In the genomic region with DNA sequence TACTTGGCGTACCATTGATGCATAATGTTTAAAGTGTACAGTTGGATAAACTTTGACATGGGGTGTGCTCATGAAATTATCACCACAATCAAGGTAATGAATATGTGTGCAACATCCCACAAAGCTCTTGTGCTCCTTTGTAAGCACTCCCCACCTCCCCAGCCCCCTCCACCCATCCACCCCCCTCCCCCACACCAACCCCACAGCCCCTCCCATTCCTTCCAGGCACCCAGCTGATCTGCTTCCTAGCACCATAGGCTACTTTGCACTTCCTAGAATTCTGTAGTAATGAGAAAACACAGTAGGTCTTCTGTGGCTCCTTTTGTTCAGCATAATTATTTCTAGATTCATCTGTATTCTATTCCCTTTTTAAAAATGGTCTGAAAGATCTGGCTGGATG, we compare ENCODE assay signal across 20 cellular contexts. TPM values are rescaled to one million over a fixed set of nuclear protein-coding genes. Genes with fewer than 3 reads are reported as not detected.
DNase-seq lines count a peak whose midpoint lies in the region; ATAC-seq lines count a peak whose summit lies in the region.
"Had no signal": no experiment of that assay in that cellular context is flagged by ENCODE, and none has a peak within 500 bp of the region (broad histone marks: within the 10 kb centered on the region; RNA-seq: fewer than 3 reads in every experiment).

No MANE protein-coding gene starts in this region.

- no peaks in the 10 kb centered on the region for H3K9me3 Mint-ChIP-seq in activated T-cell treated with anti-CD3 and anti-CD28 coated beads, Interleukin-2, amount 50 U/mL, for 4 hours
- H3K9me3 Mint-ChIP-seq in central memory CD8-positive, alpha-beta T cell, result no peaks in the 10 kb centered on the region
- no peaks in the 10 kb centered on the region for H3K9me3 Mint-ChIP-seq in stimulated activated effector memory CD8-positive, alpha-beta T cell treated with anti-CD3 and anti-CD28 coated beads, Interleukin-12 subunit alpha, Interleukin-12 subunit beta, amount 100 ng/mL, for 72 hours
- H3K9me3 Mint-ChIP-seq: IgD-negative memory B cell; stimulated activated naive B cell treated with anti-CD40 and anti-IgM and Interleukin-4, amounts not matched to agents 10 μg/mL and 1 μg/mL and 100 μg/mL, for 72 hours had no signal

- H3K4me1 Mint-ChIP-seq in activated T-cell treated with anti-CD3 and anti-CD28 coated beads, Interleukin-2, amount 50 U/mL, for 4 hours (ENCODE audit: low read depth), result peaks cover 93% of the 10 kb centered on the region
- H3K4me1 Mint-ChIP-seq in T-helper 17 cell, result peaks cover 77% of the 10 kb centered on the region
- H3K4me1 Mint-ChIP-seq in central memory CD8-positive, alpha-beta T cell, result peaks cover 92% of the 10 kb centered on the region
- H3K4me1 Mint-ChIP-seq in stimulated activated effector memory CD8-positive, alpha-beta T cell treated with anti-CD3 and anti-CD28 coated beads, Interleukin-12 subunit alpha, Interleukin-12 subunit beta, amount 100 ng/mL, for 72 hours, result peaks cover 93% of the 10 kb centered on the region

- peak overlapping the region; percentile 100 for H3K27ac Mint-ChIP-seq in T-helper 17 cell
- peak overlapping the region; percentile 69 for H3K27ac Mint-ChIP-seq in central memory CD8-positive, alpha-beta T cell (ENCODE audit: low read depth)
- peak overlapping the region; percentile 88 for H3K27ac Mint-ChIP-seq in stimulated activated effector memory CD8-positive, alpha-beta T cell treated with anti-CD3 and anti-CD28 coated beads, Interleukin-12 subunit alpha, Interleukin-12 subunit beta, amount 100 ng/mL, for 72 hours

- peaks cover 13% of the 10 kb centered on the region for H3K36me3 Mint-ChIP-seq in activated T-cell treated with anti-CD3 and anti-CD28 coated beads, Interleukin-2, amount 50 U/mL, for 4 hours (ENCODE audit: insufficient read depth)
- peaks cover 4% of the 10 kb centered on the region for H3K36me3 Mint-ChIP-seq in T-helper 17 cell (ENCODE audit: low read depth)
- H3K36me3 Mint-ChIP-seq in central memory CD8-positive, alpha-beta T cell (ENCODE audit: insufficient read depth), result peaks cover 46% of the 10 kb centered on the region
- peaks cover 87% of the 10 kb centered on the region for H3K36me3 Mint-ChIP-seq in stimulated activated effector memory CD8-positive, alpha-beta T cell treated with anti-CD3 and anti-CD28 coated beads, Interleukin-12 subunit alpha, Interleukin-12 subunit beta, amount 100 ng/mL, for 72 hours
- H3K36me3 Mint-ChIP-seq: IgD-negative memory B cell had no signal

- no peaks in the 10 kb centered on the region for H3K27me3 Mint-ChIP-seq in activated T-cell treated with anti-CD3 and anti-CD28 coated beads, Interleukin-2, amount 50 U/mL, for 4 hours (ENCODE audit: low read depth)
- H3K27me3 Mint-ChIP-seq in T-helper 17 cell, result no peaks in the 10 kb centered on the region
- no peaks in the 10 kb centered on the region for H3K27me3 Mint-ChIP-seq in central memory CD8-positive, alpha-beta T cell
- H3K27me3 Mint-ChIP-seq: IgD-negative memory B cell; stimulated activated naive B cell treated with anti-CD40 and anti-IgM and Interleukin-4, amounts not matched to agents 10 μg/mL and 1 μg/mL and 100 μg/mL, for 72 hours had no signal

- no peak for DNase-seq in activated T-cell treated with anti-CD3 and anti-CD28 coated beads, Interleukin-2, amount 50 U/mL, for 4 hours
- DNase-seq in activated T-cell treated with anti-CD3 and anti-CD28 coated beads for 4 hours (no peak), T-helper 17 cell (no peak), NCI-H187 (lab: John Stamatoyannopoulos, UW) (no peak), hippocampal formation (lab: John Stamatoyannopoulos, UW) (no peak)
- no peak for DNase-seq in central memory CD8-positive, alpha-beta T cell (ENCODE audit: low spot score in 2 of 2)
- no peak for DNase-seq in stimulated activated effector memory CD8-positive, alpha-beta T cell treated with anti-CD3 and anti-CD28 coated beads, Interleukin-12 subunit alpha, Interleukin-12 subunit beta, amount 100 ng/mL, for 72 hours (ENCODE audit: low spot score in 2 of 2)
- DNase-seq: COR-L47; dorsolateral prefrontal cortex; erythroblast; HCEC 1CT; left lung; mucosa of descending colon; NCI-H2029 treated with DMSO at 0.1 percent for 48 hours; right cardiac atrium; stimulated activated naive B cell treated with anti-CD40 and anti-IgM and Interleukin-4, amounts not matched to agents 10 μg/mL and 1 μg/mL and 100 μg/mL, for 72 hours had no signal

- no peaks in the 10 kb centered on the region for H3K9me3 ChIP-seq in T-helper 17 cell (ENCODE audit: control insufficient read depth, low read length, poor library complexity, severe bottlenecking)
- H3K9me3 ChIP-seq: left lung, mucosa of descending colon, tibial nerve had no signal

- H3K4me3 Mint-ChIP-seq in activated T-cell treated with anti-CD3 and anti-CD28 coated beads, Interleukin-2, amount 50 U/mL, for 4 hours, result peak overlapping the region; percentile 56
- peak overlapping the region; percentile 86 for H3K4me3 Mint-ChIP-seq in T-helper 17 cell
- H3K4me3 Mint-ChIP-seq in central memory CD8-positive, alpha-beta T cell, result peak overlapping the region; percentile 85
- peak overlapping the region; percentile 43 for H3K4me3 Mint-ChIP-seq in stimulated activated effector memory CD8-positive, alpha-beta T cell treated with anti-CD3 and anti-CD28 coated beads, Interleukin-12 subunit alpha, Interleukin-12 subunit beta, amount 100 ng/mL, for 72 hours

- ATAC-seq in activated T-cell treated with anti-CD3 and anti-CD28 coated beads, Interleukin-2, amount 50 U/mL, for 4 hours, result no peak
- ATAC-seq in T-helper 17 cell, result no peak
- no peak for ATAC-seq in central memory CD8-positive, alpha-beta T cell (replicated peaks; ENCODE audit: extremely low read depth, poor library complexity, severe bottlenecking)
- ATAC-seq in stimulated activated effector memory CD8-positive, alpha-beta T cell treated with anti-CD3 and anti-CD28 coated beads, Interleukin-12 subunit alpha, Interleukin-12 subunit beta, amount 100 ng/mL, for 72 hours, result no peak
- no peak for ATAC-seq in GM21390 (IDR thresholded peaks at IDR 0.05; ENCODE audit: unreplicated experiment)
- ATAC-seq: left lung, mucosa of descending colon, right cardiac atrium had no signal

RNA-seq across cellular contexts. Expression of a gene that starts 24.5 kb away (rescaled TPM):
- total RNA-seq in activated T-cell treated with anti-CD3 and anti-CD28 coated beads, Interleukin-2, amount 50 U/mL, for 4 hours, result 10 to 100 TPM; 32.5 to 36.3 (median 32.6) TPM
- total RNA-seq in T-helper 17 cell, result 100 to 1,000 TPM; 142 to 160 TPM
- total RNA-seq: RPMI7951 had no signal
